15 cellular contexts compared by ENCODE assay signal in genomic region chr6:11876934-11877433, GRCh38.
DNase-seq lines count a peak whose midpoint lies in the region; ATAC-seq lines count a peak whose summit lies in the region.
"Had no signal": no experiment of that assay in that cellular context is flagged by ENCODE, and none has a peak within 500 bp of the region (broad histone marks: within the 10 kb centered on the region; RNA-seq: fewer than 3 reads in every experiment).

No MANE protein-coding gene starts in this region.

- peak; percentile 77 for ATAC-seq in GM18909 (IDR thresholded peaks at IDR 0.05; ENCODE audit: poor library complexity, unreplicated experiment)
- ATAC-seq in GM21717 (IDR thresholded peaks at IDR 0.05; ENCODE audit: unreplicated experiment), result peak; percentile 81
- ATAC-seq in HG03280 (IDR thresholded peaks at IDR 0.05; ENCODE audit: unreplicated experiment), result peak; percentile 62
- ATAC-seq: HepG2, SK-N-SH treated with all-trans-retinoic acid at 6 μM for 48 hours, upper lobe of right lung had no signal

- DNase-seq in germinal center (ENCODE audit: low spot score) (peak; percentile 5), NCI-H748 (lab: John Stamatoyannopoulos, UW; ENCODE audit: unreplicated experiment) (no peak), NCI-H1092 treated with DMSO at 0.1 percent for 48 hours (lab: John Stamatoyannopoulos, UW) (no peak), caudate nucleus (lab: John Stamatoyannopoulos, UW) (no peak), SIG-M5 (lab: John Stamatoyannopoulos, UW) (no peak)
- DNase-seq: activated naive CD4-positive, alpha-beta T cell; foreskin melanocyte; NCI-H2171 treated with DMSO at 0.1 percent for 48 hours; upper lobe of right lung had no signal

- no peak overlapping the region for H3K27ac ChIP-seq in caudate nucleus (ENCODE audit: low read depth, low read length)
- H3K27ac ChIP-seq: coronary artery, upper lobe of right lung had no signal
